In genomic region chr9:134335095-134335489, GRCh38 we compare ENCODE assay signal across 17 cellular contexts. TPM values are rescaled to one million over a fixed set of nuclear protein-coding genes. Genes with fewer than 3 reads are reported as not detected.
A peak's percentile ranks its signal among the peaks of the same experiment; 100 is the strongest.
DNase-seq lines count a peak whose midpoint lies in the region; TF ChIP-seq lines count a peak whose summit lies in the region.
"Had no signal": no experiment of that assay in that cellular context is flagged by ENCODE, and none has a peak within 500 bp of the region (broad histone marks: within the 10 kb centered on the region; RNA-seq: fewer than 3 reads in every experiment).

No MANE protein-coding gene starts in this region.

- 0 out of 2 replicates have a peak overlapping the region, but pooled peaks have one; percentile 37 for H3K4me2 ChIP-seq in BLaER1

- CTCF ChIA-PET in HEK293 (lab: Yijun Ruan, JAX) = interaction anchor here (0.6 kb wide), 2 partner anchors 16 to 74 kb away, joined by 3 read pairs; no protein-coding TSS in a partner anchor

- intact Hi-C loops in adrenal gland (cut with DNase I) = no loop called here

- DNase-seq in adrenal gland = peak in 1 of 7 donors; percentile 46
- DNase-seq in islet precursor cell = no peak
- no peak for DNase-seq in NOMO-1 treated with DMSO at 0.1 percent for 48 hours (lab: John Stamatoyannopoulos, UW; ENCODE audit: unreplicated experiment)
- DNase-seq in NK-92 (lab: John Stamatoyannopoulos, UW; ENCODE audit: unreplicated experiment) = no peak
- no peak for DNase-seq in hepatic stellate cell (ENCODE audit: low spot score)
- DNase-seq: activated CD8-positive, alpha-beta memory T cell treated with anti-CD3 and anti-CD28 coated beads for 24 hours; aorta; DMS 273 treated with DMSO at 0.1 percent for 48 hours; Kasumi-1; mesendoderm; NCI-H2029 treated with DMSO at 0.1 percent for 48 hours; NCI-H748 treated with DMSO at 0.1 percent for 48 hours; SJCRH30 had no signal

- no peaks in the 10 kb centered on the region for H3K27me3 ChIP-seq in BLaER1
- no peaks in the 10 kb centered on the region for H3K27me3 ChIP-seq in adrenal gland
- no peaks in the 10 kb centered on the region for H3K27me3 ChIP-seq in liver (ENCODE audit: control insufficient read depth in 4 of 4, insufficient read depth in 4 of 4, low read length in 3 of 4)
- H3K27me3 ChIP-seq: pancreas, SJCRH30 had no signal

- no peak overlapping the region for H3K4me3 ChIP-seq in BLaER1
- no peak overlapping the region for H3K4me3 ChIP-seq in HEK293 (ENCODE audit: low read depth, low read length)
- H3K4me3 ChIP-seq in adrenal gland = no peak overlapping the region
- H3K4me3 ChIP-seq in liver (ENCODE audit: low read depth in 1 of 3, low read length in 3 of 3) = no peak overlapping the region
- H3K4me3 ChIP-seq: pancreas, SJCRH30 had no signal

- H3K36me3 ChIP-seq in BLaER1 (peaks cover 25% of the 10 kb centered on the region; the same call in 1 of the 2 replicates), HEK293 (ENCODE audit: control insufficient read depth in 2 of 2, insufficient read depth in 1 of 2, low read length in 2 of 2) (no peaks in the 10 kb centered on the region), adrenal gland (replicated peaks in 1 of 2) (no peaks in the 10 kb centered on the region), liver (ENCODE audit: control insufficient read depth in 4 of 4, insufficient read depth in 3 of 4, low read depth in 1 of 4, low read length in 3 of 4) (no peaks in the 10 kb centered on the region)
- H3K36me3 ChIP-seq: pancreas, SJCRH30 had no signal

- TF ChIP-seq CTCF in HEK293 (tag by site-specific recombination; IDR thresholded peaks at IDR 0.05) = no peak
- TF ChIP-seq CTCF in adrenal gland (IDR thresholded peaks at IDR 0.05) = no peak
- TF ChIP-seq CTCF in liver (IDR thresholded peaks at IDR 0.05; ENCODE audit: low read depth, low read length, missing input control) = no peak

- H3K9ac ChIP-seq in BLaER1 (no peak overlapping the region), liver (ENCODE audit: low read depth in 1 of 2, low read length in 2 of 2) (peak overlapping the region in 1 of 2 donors; percentile 26)

- peaks cover 100% of the 10 kb centered on the region for H4K20me1 ChIP-seq in BLaER1

- WGBS in adrenal gland, 4 donors = 80 to 90% (median 86%) methylated on average over 3 to 5 of the region's 5 CpGs
- WGBS in liver = 85% methylated on average over 5 of the region's 5 CpGs

- H3K9me3 ChIP-seq in BLaER1 (no peaks in the 10 kb centered on the region), HEK293 (ENCODE audit: control insufficient read depth, insufficient read depth, low read depth, low read length) (no peaks in the 10 kb centered on the region), adrenal gland (replicated peaks in 1 of 3) (no peaks in the 10 kb centered on the region), liver (ENCODE audit: control insufficient read depth in 4 of 4, low read length in 3 of 4) (no peaks in the 10 kb centered on the region)
- H3K9me3 ChIP-seq: pancreas, SJCRH30 had no signal

- no peak for TF ChIP-seq RAD21 in liver (IDR thresholded peaks at IDR 0.05)

- POLR2A ChIA-PET in HEK293 (lab: Yijun Ruan, JAX) = no interaction called here

- TF ChIP-seq POLR2A in adrenal gland (IDR thresholded peaks at IDR 0.05) = no peak

- H3K27ac ChIP-seq in BLaER1 = no peak overlapping the region
- H3K27ac ChIP-seq in HEK293 (ENCODE audit: extremely low read depth, low read depth, low read length) = no peak overlapping the region
- peak overlapping the region in 3 of 5 donors; percentile 50 to 83 (median 71) for H3K27ac ChIP-seq in adrenal gland
- peak overlapping the region; percentile 72 to 99 for H3K27ac ChIP-seq in liver (ENCODE audit: low read depth in 1 of 2, low read length in 2 of 2)
- H3K27ac ChIP-seq: pancreas, SJCRH30 had no signal

- H3K4me1 ChIP-seq in BLaER1 (peaks cover 97% of the 10 kb centered on the region), HEK293 (ENCODE audit: control insufficient read depth, insufficient read depth, low read length) (no peaks in the 10 kb centered on the region), adrenal gland (replicated peaks in 1 of 2) (peaks cover 90 to 98% of the 10 kb centered on the region in 2 donors), liver (ENCODE audit: control insufficient read depth in 4 of 4, insufficient read depth in 4 of 4, low read length in 3 of 4) (peaks cover 75 to 100% (median 96%) of the 10 kb centered on the region in 4 donors)

TF ChIP-seq in HEK293, 187 proteins besides CTCF, POLR2A, EP300 and RAD21 (continues in another document):
- TF ChIP-seq ZNF843 (tag by site-specific recombination; IDR thresholded peaks at IDR 0.05) (no peak), ZNF175 (tag by site-specific recombination; IDR thresholded peaks at IDR 0.05) (no peak), GLIS1 (tag by site-specific recombination; IDR thresholded peaks at IDR 0.05) (peak; percentile 91), ZNF701 (tag by site-specific recombination; IDR thresholded peaks at IDR 0.05) (no peak), EGR2 (tag by site-specific recombination; IDR thresholded peaks at IDR 0.05; ENCODE audit: low read depth) (peak; percentile 92), ZIC2 (tag by site-specific recombination; IDR thresholded peaks at IDR 0.05) (peak; percentile 46), ZNF514 (tag by site-specific recombination; IDR thresholded peaks at IDR 0.05) (no peak), ZNF600 (tag by site-specific recombination; IDR thresholded peaks at IDR 0.05) (peak; percentile 62), ZNF184 (tag by site-specific recombination; IDR thresholded peaks at IDR 0.05) (no peak), SP7 (tag by site-specific recombination; IDR thresholded peaks at IDR 0.05) (peak; percentile 32; the same call in 1 of the 2 replicates), KLF1 (tag by site-specific recombination; IDR thresholded peaks at IDR 0.05) (peak; percentile 39; the same call in 1 of the 2 replicates), KLF17 (tag by site-specific recombination; IDR thresholded peaks at IDR 0.05) (peak; percentile 61; the same call in 1 of the 2 replicates), ZFP3 (tag by site-specific recombination; IDR thresholded peaks at IDR 0.05; ENCODE audit: low read depth) (peak; percentile 97), KLF10 (tag by site-specific recombination; IDR thresholded peaks at IDR 0.05) (no peak)

TF ChIP-seq in liver, 16 proteins besides CTCF, POLR2A, EP300 and RAD21 (continues in another document):
- TF ChIP-seq FOXA1 (IDR thresholded peaks at IDR 0.05) = no peak
- TF ChIP-seq HNF4A (conservative IDR thresholded peaks at IDR 0.05) = no peak
- no peak for TF ChIP-seq NR2F2 (IDR thresholded peaks at IDR 0.05)
- no peak for TF ChIP-seq ZBTB33 (IDR thresholded peaks at IDR 0.05)
- TF ChIP-seq EGR1 (IDR thresholded peaks at IDR 0.05; ENCODE audit: low read depth in 2 of 2) = no peak
- no peak for TF ChIP-seq MAX (IDR thresholded peaks at IDR 0.05)
- TF ChIP-seq GABPA (IDR thresholded peaks at IDR 0.05 in 1 of 2, conservative IDR thresholded peaks at IDR 0.05 in 1 of 2) = no peak
- no peak for TF ChIP-seq FOXA2 (IDR thresholded peaks at IDR 0.05)
- TF ChIP-seq REST (IDR thresholded peaks at IDR 0.05) = no peak
- no peak for TF ChIP-seq HNF4G (IDR thresholded peaks at IDR 0.05)
- TF ChIP-seq SP1 (IDR thresholded peaks at IDR 0.05) = no peak

RNA-seq across cellular contexts. Expression of gene RXRA, which starts 8.8 kb away (rescaled TPM):
- total RNA-seq in adrenal gland (100 to 1,000 TPM in 4 of 8 donors, 10 to 100 TPM in 4; 64.2 to 114 (median 94.7) TPM), liver (100 to 1,000 TPM in 1 of 2 donors, 10 to 100 TPM in 1; 41.5 to 116 TPM)
- polyA plus RNA-seq in adrenal gland (10 to 100 TPM; 16.1 to 72.9 (median 31.6) TPM), liver (100 to 1,000 TPM in 1 of 2 donors, 10 to 100 TPM in 1; 46.8 to 101 TPM)

Comparison
In these comparisons a context has a peak if more than half of its experiments do, and no peak if none do; other contexts are left out.
1. H3K27ac ChIP-seq: peak in adrenal gland (3 of 5) and liver (2 of 2); none in BLaER1 (single experiment) and HEK293 (single experiment).